24 cellular contexts compared by ENCODE assay signal in genomic region chr1:84768634-84769033, GRCh38.
"Had no signal": no experiment of that assay in that cellular context is flagged by ENCODE, and none has a peak within 500 bp of the region (broad histone marks: within the 10 kb centered on the region; RNA-seq: fewer than 3 reads in every experiment).

No MANE protein-coding gene starts in this region.

- H3K4me1 ChIP-seq: colonic mucosa, gastrocnemius medialis, heart right ventricle, left lung, lower lobe of right lung had no signal

- H3K36me3 ChIP-seq: colonic mucosa, esophagus squamous epithelium, gastrocnemius medialis, heart right ventricle, left lung, lower lobe of right lung had no signal

- H3K4me3 ChIP-seq: colonic mucosa, esophagus squamous epithelium, gastrocnemius medialis, heart right ventricle, left lung, lower lobe of right lung, mucosa of descending colon had no signal

- H3K27me3 ChIP-seq: colonic mucosa had no signal

- DNase-seq: colonic mucosa; cortex of kidney; effector CD8-positive, alpha-beta T cell; effector memory CD8-positive, alpha-beta T cell; endodermal cell; erythroblast; esophagus squamous epithelium; foreskin fibroblast; foreskin melanocyte; gastrocnemius medialis; glutamatergic neuron; heart right ventricle; hippocampal formation; left cardiac atrium; left lung; left ventricle myocardium superior; lower lobe of right lung; mesenchymal stem cell; mucosa of descending colon had no signal

- FAIRE-seq: endometrium, islet of Langerhans, keratinocyte had no signal

- H3K9me3 ChIP-seq: colonic mucosa, esophagus squamous epithelium, gastrocnemius medialis, heart right ventricle, left lung, lower lobe of right lung, mucosa of descending colon had no signal

- H3K27ac ChIP-seq: colonic mucosa, epithelial cell of prostate, esophagus squamous epithelium, gastrocnemius medialis, heart right ventricle, left lung, lower lobe of right lung had no signal

- ATAC-seq: effector memory CD8-positive, alpha-beta T cell; esophagus mucosa; gastrocnemius medialis; heart right ventricle; left cardiac atrium; left lung; left ventricle myocardium superior; lower lobe of right lung; mucosa of descending colon had no signal
